Comparison of ENCODE assay signal across 9 cellular contexts in the genomic region with DNA sequence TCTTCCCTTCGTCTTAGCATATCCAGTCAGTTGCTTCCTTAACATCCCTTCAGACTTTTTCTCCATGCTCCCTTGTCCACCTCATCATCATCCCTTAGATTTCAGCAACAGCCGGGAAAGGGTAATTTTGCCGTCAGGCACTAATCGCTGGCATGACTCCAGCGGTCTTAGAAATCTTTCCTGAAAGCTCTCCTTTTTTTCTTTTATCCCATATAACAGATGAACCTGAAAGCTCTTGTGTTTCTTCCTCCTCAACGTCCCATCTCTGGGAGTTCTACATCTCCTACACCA. TPM values are rescaled to one million over a fixed set of nuclear protein-coding genes. Genes with fewer than 3 reads are reported as not detected.
DNase-seq lines count a peak whose midpoint lies in the region; ATAC-seq lines count a peak whose summit lies in the region.
"Had no signal": no experiment of that assay in that cellular context is flagged by ENCODE, and none has a peak within 500 bp of the region (broad histone marks: within the 10 kb centered on the region; RNA-seq: fewer than 3 reads in every experiment).

No MANE protein-coding gene starts in this region.

- POLR2A ChIA-PET in activated CD4-positive, alpha-beta T cell treated with anti-CD3 and anti-CD28 coated beads for 36 hours (lab: Charles Lee), result interaction anchor here (0.7 to 4.8 kb wide), 4 partner anchors 11 to 179 kb away, joined by 3 to 33 read pairs (median 4); a partner anchor contains a TSS

- no peaks in the 10 kb centered on the region for H3K27me3 ChIP-seq in H7 (ENCODE audit: control insufficient read depth, insufficient read depth, low read length)

- DNase-seq in H7, result no peak
- peak; percentile 73 for DNase-seq in RPMI7951 (ENCODE audit: low read depth)
- peak; percentile 48 for DNase-seq in foreskin melanocyte
- no peak for DNase-seq in NCI-H187 (lab: John Stamatoyannopoulos, UW)
- DNase-seq in activated CD4-positive, alpha-beta T cell treated with anti-CD3 and anti-CD28 coated beads for 36 hours, result no peak
- no peak for DNase-seq in ecto neural progenitor cell (ENCODE audit: low spot score)

- CTCF ChIA-PET in activated CD4-positive, alpha-beta T cell treated with anti-CD3 and anti-CD28 coated beads for 36 hours (lab: Charles Lee), result interaction anchor here (0.7 to 1.5 kb wide), 3 partner anchors 10 to 298 kb away, joined by 4 to 6 read pairs (median 4); no protein-coding TSS in a partner anchor

- no peaks in the 10 kb centered on the region for H3K9me3 Mint-ChIP-seq in activated CD4-positive, alpha-beta T cell treated with anti-CD3 and anti-CD28 coated beads for 36 hours (ENCODE audit: low read depth)
- H3K9me3 Mint-ChIP-seq: nephron had no signal

- H3K27ac ChIP-seq in skin epidermis, result peak overlapping the region in 20 of 21 experiments; percentile 85 to 97 (median 94)

- no peaks in the 10 kb centered on the region for H3K4me1 Mint-ChIP-seq in activated CD4-positive, alpha-beta T cell treated with anti-CD3 and anti-CD28 coated beads for 36 hours
- H3K4me1 Mint-ChIP-seq: nephron had no signal

- no peaks in the 10 kb centered on the region for H3K27me3 Mint-ChIP-seq in activated CD4-positive, alpha-beta T cell treated with anti-CD3 and anti-CD28 coated beads for 36 hours

- H3K27ac Mint-ChIP-seq in activated CD4-positive, alpha-beta T cell treated with anti-CD3 and anti-CD28 coated beads for 36 hours, result no peak overlapping the region

- H3K4me3 ChIP-seq in H7 (ENCODE audit: insufficient read depth, low read depth, low read length) (peak overlapping the region; percentile 57), skin epidermis (peak overlapping the region; percentile 56 to 76 (median 61))

- no peaks in the 10 kb centered on the region for H3K36me3 Mint-ChIP-seq in activated CD4-positive, alpha-beta T cell treated with anti-CD3 and anti-CD28 coated beads for 36 hours (ENCODE audit: low read depth)

- H3K4me3 Mint-ChIP-seq in activated CD4-positive, alpha-beta T cell treated with anti-CD3 and anti-CD28 coated beads for 36 hours, result no peak overlapping the region

- no peak for ATAC-seq in GM21528 (IDR thresholded peaks at IDR 0.05; ENCODE audit: low FRiP score, unreplicated experiment)
- no peak for ATAC-seq in activated CD4-positive, alpha-beta T cell treated with anti-CD3 and anti-CD28 coated beads for 36 hours

- no peaks in the 10 kb centered on the region for H3K36me3 ChIP-seq in H7 (replicated peaks; ENCODE audit: control insufficient read depth, insufficient read depth, low read length)

- intact Hi-C loops in activated CD4-positive, alpha-beta T cell treated with anti-CD3 and anti-CD28 coated beads for 36 hours (cut with DNase I, micrococcal nuclease), result loop anchor here (1.0 kb wide), 7 partner anchors 10 to 345 kb away; a partner anchor contains a TSS

RNA-seq across cellular contexts. Expression of a gene that starts 10.4 kb away (rescaled TPM):
- 27.7 and 40.1 TPM in 2 replicates for total RNA-seq in H7 (2014; rRNA removed; shearing (Covaris generic))
- 16.7 and 25.0 TPM in 2 replicates for total RNA-seq in RPMI7951 (2014; rRNA removed; shearing (Covaris generic))
- total RNA-seq in activated CD4-positive, alpha-beta T cell treated with anti-CD3 and anti-CD28 coated beads for 36 hours, result 10 to 100 TPM; 24.1 to 30.0 TPM

RNA-seq across cellular contexts. Expression of a gene that starts 28.7 kb away (rescaled TPM):
- total RNA-seq in H7 (2014; rRNA removed; shearing (Covaris generic)), result 40.3 and 42.3 TPM in 2 replicates
- total RNA-seq in RPMI7951 (2014; rRNA removed; shearing (Covaris generic)), result 11.4 and 12.7 TPM in 2 replicates
- 1 to 10 TPM; 7.8 to 8.5 TPM for total RNA-seq in activated CD4-positive, alpha-beta T cell treated with anti-CD3 and anti-CD28 coated beads for 36 hours

RNA-seq across cellular contexts. Expression of a gene that starts 38.7 kb away (rescaled TPM):
- total RNA-seq in H7 (2014; rRNA removed; shearing (Covaris generic)), result 32.8 and 39.7 TPM in 2 replicates
- 22.0 and 33.2 TPM in 2 replicates for total RNA-seq in RPMI7951 (2014; rRNA removed; shearing (Covaris generic))
- total RNA-seq in activated CD4-positive, alpha-beta T cell treated with anti-CD3 and anti-CD28 coated beads for 36 hours, result 10 to 100 TPM; 68.6 to 71.9 TPM

RNA-seq across cellular contexts. Expression of a gene that starts 47.7 kb away (rescaled TPM):
- 5.2 and 7.9 TPM in 2 replicates for total RNA-seq in H7 (2014; rRNA removed; shearing (Covaris generic))
- 5.2 and 6.1 TPM in 2 replicates for total RNA-seq in RPMI7951 (2014; rRNA removed; shearing (Covaris generic))
- total RNA-seq in activated CD4-positive, alpha-beta T cell treated with anti-CD3 and anti-CD28 coated beads for 36 hours, result 1 to 10 TPM; 1.3 TPM

Comparison
In these comparisons a context has a peak if more than half of its experiments do, and no peak if none do; other contexts are left out.
1. DNase-seq: peak in RPMI7951 (single experiment) and foreskin melanocyte (single experiment); none in H7 (single experiment), NCI-H187 (0 of 2), activated CD4-positive, alpha-beta T cell treated with anti-CD3 and anti-CD28 coated beads for 36 hours (single experiment) and ecto neural progenitor cell (single experiment).